ENCODE assay signal across 6 cellular contexts in the genomic region with DNA sequence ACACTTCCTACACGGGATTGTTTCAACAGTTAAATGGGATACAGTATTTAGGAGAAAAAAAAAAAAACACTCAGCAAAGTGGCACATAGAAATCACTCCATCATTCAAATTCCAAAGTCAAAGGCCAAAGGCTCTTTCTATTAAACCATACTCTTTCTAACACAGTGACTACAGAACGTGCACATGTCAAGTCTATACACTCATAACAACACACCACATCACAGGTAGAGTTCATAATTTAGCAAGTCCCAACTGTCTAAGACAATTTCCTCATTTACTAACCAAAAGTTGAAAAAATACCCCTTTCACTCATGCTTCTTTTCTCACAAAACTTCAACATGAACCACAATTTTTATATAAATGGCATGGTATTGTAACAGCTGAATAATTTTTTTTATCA.
"Had no signal": no experiment of that assay in that cellular context is flagged by ENCODE, and none has a peak within 500 bp of the region (broad histone marks: within the 10 kb centered on the region; RNA-seq: fewer than 3 reads in every experiment).

No MANE protein-coding gene starts in this region.

- DNase-seq: GDM1, GF-D8 had no signal

- FAIRE-seq: GM12891, GM12892, GM18507, GM19239 had no signal
